In the genomic region with DNA sequence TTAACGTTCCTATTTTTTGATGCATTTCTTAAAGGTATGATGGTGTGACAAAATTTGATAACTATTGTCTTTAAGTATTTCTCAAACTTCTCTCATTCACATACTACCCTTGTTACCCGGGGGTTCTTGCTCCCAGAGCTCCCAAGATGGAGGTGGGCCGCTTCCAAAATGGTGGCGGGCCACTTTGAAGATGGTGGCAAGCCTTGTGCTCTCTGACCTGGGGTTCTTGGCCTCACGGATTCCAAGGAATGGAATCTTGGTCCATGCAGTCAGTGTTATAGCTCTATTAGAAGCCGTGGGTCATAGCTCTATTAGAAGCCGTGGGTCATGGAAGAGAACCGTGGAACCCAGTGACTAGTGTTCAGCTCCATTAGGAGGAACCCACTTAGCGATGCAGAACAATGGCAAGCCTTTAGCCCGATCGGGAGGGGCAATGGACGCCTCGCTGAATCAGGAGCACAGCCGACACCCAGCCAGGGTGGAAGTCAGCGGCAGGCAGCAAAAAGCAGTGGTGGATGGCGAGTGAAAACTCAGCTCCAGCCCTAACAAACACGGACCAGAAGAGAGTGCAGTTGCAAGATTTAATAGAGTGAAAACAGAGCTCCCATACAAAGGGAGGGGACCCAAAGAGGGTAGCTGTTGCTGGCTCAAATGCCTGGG, we compare ENCODE assay signal across 24 cellular contexts.
"Had no signal": no experiment of that assay in that cellular context is flagged by ENCODE, and none has a peak within 500 bp of the region (broad histone marks: within the 10 kb centered on the region; RNA-seq: fewer than 3 reads in every experiment).

No MANE protein-coding gene starts in this region.

- H3K4me3 Mint-ChIP-seq: activated B cell treated with CpG ODN at 0.5 μM for 24 hours; activated CD4-positive, alpha-beta T cell treated with anti-CD3 and anti-CD28 coated beads for 36 hours; activated T-cell treated with anti-CD3 and anti-CD28 coated beads, Interleukin-2, amount 50 U/mL, for 24 hours; activated T-helper 17 cell treated with anti-CD3 and anti-CD28 coated beads, Interleukin-2, amount 50 U/mL, for 72 hours; brain; immature natural killer cell; stimulated activated memory B cell treated with anti-CD40 and anti-IgM and Interleukin-4, amounts not matched to agents 10 μg/mL and 1 μg/mL and 100 μg/mL, for 72 hours had no signal

- H3K27ac Mint-ChIP-seq: activated B cell treated with CpG ODN at 0.5 μM for 24 hours; activated CD4-positive, alpha-beta T cell treated with anti-CD3 and anti-CD28 coated beads for 36 hours; activated naive CD4-positive, alpha-beta T cell treated with anti-CD3 and anti-CD28 coated beads, Interleukin-2, amount 50 U/mL, for 72 hours; activated T-cell treated with anti-CD3 and anti-CD28 coated beads, Interleukin-2, amount 50 U/mL, for 24 hours; activated T-helper 17 cell treated with anti-CD3 and anti-CD28 coated beads, Interleukin-2, amount 50 U/mL, for 72 hours; brain; immature natural killer cell; stimulated activated memory B cell treated with anti-CD40 and anti-IgM and Interleukin-4, amounts not matched to agents 10 μg/mL and 1 μg/mL and 100 μg/mL, for 72 hours had no signal

- H3K27ac ChIP-seq: foreskin keratinocyte, sigmoid colon, stomach, thoracic aorta, upper lobe of left lung had no signal

- H3K27me3 Mint-ChIP-seq: activated B cell treated with CpG ODN at 0.5 μM for 24 hours; activated CD4-positive, alpha-beta T cell treated with anti-CD3 and anti-CD28 coated beads for 36 hours; activated T-cell treated with anti-CD3 and anti-CD28 coated beads, Interleukin-2, amount 50 U/mL, for 24 hours; activated T-helper 17 cell treated with anti-CD3 and anti-CD28 coated beads, Interleukin-2, amount 50 U/mL, for 72 hours; brain; stimulated activated memory B cell treated with anti-CD40 and anti-IgM and Interleukin-4, amounts not matched to agents 10 μg/mL and 1 μg/mL and 100 μg/mL, for 72 hours had no signal

- H3K4me3 ChIP-seq: sigmoid colon, smooth muscle cell, stomach, thoracic aorta, upper lobe of left lung had no signal

- DNase-seq: activated B cell treated with CpG ODN at 0.5 μM for 24 hours; activated CD4-positive, alpha-beta T cell treated with anti-CD3 and anti-CD28 coated beads for 36 hours; activated CD4-positive, alpha-beta T cell treated with anti-CD3 and anti-CD28 coated beads, Interleukin-2, amount 50 U/mL, for 4 hours; activated CD8-positive, alpha-beta memory T cell treated with anti-CD3 and anti-CD28 coated beads for 24 hours; activated CD8-positive, alpha-beta memory T cell treated with anti-CD3 and anti-CD28 coated beads, Interleukin-2, amount 50 U/mL, for 4 hours; activated T-cell treated with anti-CD3 and anti-CD28 coated beads, Interleukin-2, amount 50 U/mL, for 24 hours; aorta; dermis blood vessel endothelial cell; effector CD8-positive, alpha-beta T cell; immature natural killer cell; kidney glomerular epithelial cell; retina; sigmoid colon; stimulated activated CD4-positive, alpha-beta T cell treated with anti-CD3 and anti-CD28 coated beads, Interleukin-15, amount 100 ng/mL, for 24 hours; stomach; T-helper 9 cell had no signal

- H3K27me3 ChIP-seq: foreskin keratinocyte, sigmoid colon, stomach, upper lobe of left lung had no signal

- H3K4me1 Mint-ChIP-seq: activated CD4-positive, alpha-beta T cell treated with anti-CD3 and anti-CD28 coated beads for 36 hours; activated T-helper 17 cell treated with anti-CD3 and anti-CD28 coated beads, Interleukin-2, amount 50 U/mL, for 72 hours; immature natural killer cell had no signal

- H3K9me3 ChIP-seq: sigmoid colon, stomach, thoracic aorta, upper lobe of left lung had no signal

- H3K36me3 ChIP-seq: sigmoid colon, stomach, thoracic aorta, upper lobe of left lung had no signal

- H3K9me3 Mint-ChIP-seq: activated B cell treated with CpG ODN at 0.5 μM for 24 hours; activated naive CD4-positive, alpha-beta T cell treated with anti-CD3 and anti-CD28 coated beads, Interleukin-2, amount 50 U/mL, for 72 hours; activated T-cell treated with anti-CD3 and anti-CD28 coated beads, Interleukin-2, amount 50 U/mL, for 24 hours; activated T-helper 17 cell treated with anti-CD3 and anti-CD28 coated beads, Interleukin-2, amount 50 U/mL, for 72 hours; brain; stimulated activated memory B cell treated with anti-CD40 and anti-IgM and Interleukin-4, amounts not matched to agents 10 μg/mL and 1 μg/mL and 100 μg/mL, for 72 hours had no signal

- H3K4me2 ChIP-seq: smooth muscle cell had no signal

- H3K4me1 ChIP-seq: foreskin keratinocyte, sigmoid colon, upper lobe of left lung had no signal

- H3K36me3 Mint-ChIP-seq: activated naive CD4-positive, alpha-beta T cell treated with anti-CD3 and anti-CD28 coated beads, Interleukin-2, amount 50 U/mL, for 72 hours; immature natural killer cell had no signal

- ATAC-seq: activated CD4-positive, alpha-beta T cell treated with anti-CD3 and anti-CD28 coated beads for 36 hours; activated naive CD4-positive, alpha-beta T cell treated with anti-CD3 and anti-CD28 coated beads, Interleukin-2, amount 50 U/mL, for 72 hours; activated T-helper 17 cell treated with anti-CD3 and anti-CD28 coated beads, Interleukin-2, amount 50 U/mL, for 72 hours; foreskin keratinocyte; stimulated activated memory B cell treated with anti-CD40 and anti-IgM and Interleukin-4, amounts not matched to agents 10 μg/mL and 1 μg/mL and 100 μg/mL, for 72 hours had no signal
